ENCODE assay signal across 8 cellular contexts in genomic region chr12:120225852-120226640, GRCh38. TPM values are rescaled to one million over a fixed set of nuclear protein-coding genes. Genes with fewer than 3 reads are reported as not detected.
DNase-seq lines count a peak whose midpoint lies in the region; ATAC-seq, FAIRE-seq and TF ChIP-seq lines count a peak whose summit lies in the region.

No MANE protein-coding gene starts in this region.

- H3K4me3 ChIP-seq in DND-41 (ENCODE audit: low read depth in 1 of 2, low read length in 2 of 2) (no peak overlapping the region), MM.1S (ENCODE audit: low read length) (peak overlapping the region; percentile 57), bronchial epithelial cell (ENCODE audit: low read depth, low read length) (no peak overlapping the region), smooth muscle cell (no peak overlapping the region)

- peaks cover 15% of the 10 kb centered on the region; the same call in 1 of the 2 replicates for H3K36me3 ChIP-seq in DND-41 (ENCODE audit: insufficient read depth, low read length)
- no peaks in the 10 kb centered on the region for H3K36me3 ChIP-seq in MM.1S (replicated peaks; ENCODE audit: insufficient read depth, low read length)
- H3K36me3 ChIP-seq in bronchial epithelial cell (ENCODE audit: control insufficient read depth, insufficient read depth, low read length): peaks cover 30% of the 10 kb centered on the region
- no peaks in the 10 kb centered on the region for H3K36me3 ChIP-seq in smooth muscle cell (ENCODE audit: low read depth)

- H3F3A ChIP-seq in MM.1S (ENCODE audit: insufficient read depth, low read length) (peaks cover 7% of the 10 kb centered on the region; the same call in 1 of the 2 replicates), smooth muscle cell (ENCODE audit: low read depth) (peaks cover 17% of the 10 kb centered on the region)

- no peaks in the 10 kb centered on the region for H3K9me3 Mint-ChIP-seq in natural killer cell treated with Interleukin-12 subunit alpha and Interleukin-12 subunit beta and Interleukin-15 and Interleukin-18, amount 100 ng/mL, for 72 hours

- H3K27ac Mint-ChIP-seq in natural killer cell treated with Interleukin-12 subunit alpha and Interleukin-12 subunit beta and Interleukin-15 and Interleukin-18, amount 100 ng/mL, for 72 hours: peak overlapping the region; percentile 86 to 99

- peak; percentile 8 for TF ChIP-seq CTCF in DND-41 (IDR thresholded peaks at IDR 0.05; ENCODE audit: borderline replicate concordance, extremely low read depth, low read length, poor library complexity, severe bottlenecking)
- TF ChIP-seq CTCF in MM.1S (IDR thresholded peaks at IDR 0.05; ENCODE audit: low read length): peak; percentile 23
- TF ChIP-seq CTCF in bronchial epithelial cell (IDR thresholded peaks at IDR 0.05; ENCODE audit: insufficient read depth, low read length, severe bottlenecking): peak; percentile 20
- no peak for TF ChIP-seq CTCF in smooth muscle cell (IDR thresholded peaks at IDR 0.05; ENCODE audit: borderline replicate concordance, insufficient read depth, poor library complexity, severe bottlenecking)

- peak overlapping the region; percentile 75 for H3K4me3 Mint-ChIP-seq in natural killer cell treated with Interleukin-12 subunit alpha and Interleukin-12 subunit beta and Interleukin-15 and Interleukin-18, amount 100 ng/mL, for 72 hours

- H3K36me3 Mint-ChIP-seq in natural killer cell treated with Interleukin-12 subunit alpha and Interleukin-12 subunit beta and Interleukin-15 and Interleukin-18, amount 100 ng/mL, for 72 hours: peaks cover 5% of the 10 kb centered on the region

- H3K79me2 ChIP-seq in DND-41 (ENCODE audit: insufficient read depth, low read length): no peaks in the 10 kb centered on the region
- peaks cover 5% of the 10 kb centered on the region; the same call in 1 of the 2 replicates for H3K79me2 ChIP-seq in MM.1S (ENCODE audit: low read length)
- H3K79me2 ChIP-seq in smooth muscle cell (ENCODE audit: low read depth): peaks cover 33% of the 10 kb centered on the region

- 92% methylated on average over 13 of the region's 13 CpGs for WGBS in smooth muscle cell (ENCODE audit: low lambda C conversion rate)

- peaks cover 57 to 62% of the 10 kb centered on the region in 2 donors for H3K4me1 Mint-ChIP-seq in natural killer cell treated with Interleukin-12 subunit alpha and Interleukin-12 subunit beta and Interleukin-15 and Interleukin-18, amount 100 ng/mL, for 72 hours (ENCODE audit: low read depth in 2 of 2)

- DNase-seq in DND-41: no peak
- DNase-seq in MM.1S: peak; percentile 53
- DNase-seq in bronchial epithelial cell (ENCODE audit: low read depth): peak; percentile 44
- no peak for DNase-seq in natural killer cell treated with Interleukin-12 subunit alpha and Interleukin-12 subunit beta and Interleukin-15 and Interleukin-18, amount 100 ng/mL, for 72 hours (ENCODE audit: low spot score)
- DNase-seq in 8988T: no peak
- DNase-seq in NCI-H748 treated with DMSO at 0.1 percent for 48 hours (lab: John Stamatoyannopoulos, UW): no peak
- no peak for DNase-seq in smooth muscle cell (lab: John Stamatoyannopoulos, UW; ENCODE audit: unreplicated experiment)
- no peak for DNase-seq in AG08395 (ENCODE audit: low spot score)

- H3K4me1 ChIP-seq in DND-41 (ENCODE audit: insufficient read depth, low read length) (peaks cover 25% of the 10 kb centered on the region), MM.1S (ENCODE audit: low read length) (peaks cover 9% of the 10 kb centered on the region), smooth muscle cell (ENCODE audit: low read depth) (peaks cover 38% of the 10 kb centered on the region)

- no peaks in the 10 kb centered on the region for H3K27me3 Mint-ChIP-seq in natural killer cell treated with Interleukin-12 subunit alpha and Interleukin-12 subunit beta and Interleukin-15 and Interleukin-18, amount 100 ng/mL, for 72 hours

- FAIRE-seq in bronchial epithelial cell (lab: Jason Lieb, UNC): no peak

- H3K27me3 ChIP-seq in DND-41 (ENCODE audit: insufficient read depth, low read length, poor library complexity) (no peaks in the 10 kb centered on the region), MM.1S (replicated peaks; ENCODE audit: insufficient read depth, low read length) (no peaks in the 10 kb centered on the region), bronchial epithelial cell (ENCODE audit: control insufficient read depth, insufficient read depth, low read length) (no peaks in the 10 kb centered on the region), smooth muscle cell (ENCODE audit: low read depth) (no peaks in the 10 kb centered on the region)

- H3K9me2 ChIP-seq in MM.1S (replicated peaks; ENCODE audit: insufficient read depth, low read length): no peaks in the 10 kb centered on the region

- H3K27ac ChIP-seq in DND-41 (ENCODE audit: low read length) (no peak overlapping the region), MM.1S (ENCODE audit: low read length) (peak overlapping the region; percentile 58; the same call in 1 of the 2 replicates), smooth muscle cell (ENCODE audit: low read depth) (no peak overlapping the region)

- ATAC-seq in DND-41 (ENCODE audit: insufficient read depth, low read depth): no peak
- peak; percentile 30 to 45 for ATAC-seq in natural killer cell treated with Interleukin-12 subunit alpha and Interleukin-12 subunit beta and Interleukin-15 and Interleukin-18, amount 100 ng/mL, for 72 hours

- no peak overlapping the region for H2AFZ ChIP-seq in DND-41 (ENCODE audit: low read depth, low read length)
- peak overlapping the region; percentile 50 for H2AFZ ChIP-seq in MM.1S (ENCODE audit: low read length)
- no peak overlapping the region for H2AFZ ChIP-seq in smooth muscle cell (ENCODE audit: low read depth)

- H3K4me2 ChIP-seq in DND-41 (ENCODE audit: insufficient read depth, low read length): no peak overlapping the region
- peak overlapping the region; percentile 86 for H3K4me2 ChIP-seq in MM.1S (ENCODE audit: low read depth, low read length)
- no peak overlapping the region for H3K4me2 ChIP-seq in smooth muscle cell

- peaks cover 2% of the 10 kb centered on the region; the same call in 1 of the 2 replicates for H4K20me1 ChIP-seq in DND-41 (ENCODE audit: insufficient read depth, low read length)
- no peaks in the 10 kb centered on the region for H4K20me1 ChIP-seq in MM.1S (ENCODE audit: insufficient read depth, low read length)
- H4K20me1 ChIP-seq in smooth muscle cell (ENCODE audit: low read depth): peaks cover 69% of the 10 kb centered on the region

- no peak overlapping the region for H3K9ac ChIP-seq in DND-41 (ENCODE audit: low read depth, low read length)
- peak overlapping the region; percentile 60; the same call in 1 of the 2 replicates for H3K9ac ChIP-seq in MM.1S (ENCODE audit: low read length)
- no peak overlapping the region for H3K9ac ChIP-seq in smooth muscle cell (ENCODE audit: low read depth)

- H3K9me3 ChIP-seq in DND-41 (ENCODE audit: insufficient read depth, low read length, severe bottlenecking): no peaks in the 10 kb centered on the region
- H3K9me3 ChIP-seq in MM.1S (replicated peaks; ENCODE audit: insufficient read depth, low read length): no peaks in the 10 kb centered on the region
- H3K9me3 ChIP-seq in smooth muscle cell (replicated peaks; ENCODE audit: low read depth): no peaks in the 10 kb centered on the region

RNA-seq across cellular contexts. Expression of gene RPLP0, which starts 25.1 kb away (rescaled TPM):
- total RNA-seq in bronchial epithelial cell: 5,132 and 7,160 TPM in 2 replicates
- total RNA-seq in natural killer cell treated with Interleukin-12 subunit alpha and Interleukin-12 subunit beta and Interleukin-15 and Interleukin-18, amount 100 ng/mL, for 72 hours: 1,000 to 10,000 TPM; 1,757 to 2,186 TPM
- 2,989 and 3,138 TPM in 2 replicates for total RNA-seq in smooth muscle cell
- polyA plus RNA-seq in smooth muscle cell: 1,054 and 1,106 TPM in 2 replicates

RNA-seq across cellular contexts. Expression of gene GCN1, which starts 31.5 kb away (rescaled TPM):
- 52.4 and 75.8 TPM in 2 replicates for total RNA-seq in bronchial epithelial cell
- 100 to 1,000 TPM; 126 to 311 TPM for total RNA-seq in natural killer cell treated with Interleukin-12 subunit alpha and Interleukin-12 subunit beta and Interleukin-15 and Interleukin-18, amount 100 ng/mL, for 72 hours
- total RNA-seq in smooth muscle cell: 40.4 and 44.3 TPM in 2 replicates
- polyA plus RNA-seq in smooth muscle cell: 31.6 and 35.9 TPM in 2 replicates

RNA-seq across cellular contexts. Expression of gene PXN, which starts 39.5 kb away (rescaled TPM):
- total RNA-seq in bronchial epithelial cell (28.0 and 29.5 TPM in 2 replicates), smooth muscle cell (16.6 and 17.2 TPM in 2 replicates)
- total RNA-seq in natural killer cell treated with Interleukin-12 subunit alpha and Interleukin-12 subunit beta and Interleukin-15 and Interleukin-18, amount 100 ng/mL, for 72 hours: 100 to 1,000 TPM; 133 to 160 TPM
- 27.0 and 61.2 TPM in 2 replicates for polyA plus RNA-seq in smooth muscle cell

Comparison
In these comparisons a context has a peak if more than half of its experiments do, and no peak if none do; other contexts are left out.
1. DNase-seq: peak in MM.1S (single experiment) and bronchial epithelial cell (single experiment); none in DND-41 (single experiment), natural killer cell treated with Interleukin-12 subunit alpha and Interleukin-12 subunit beta and Interleukin-15 and Interleukin-18, amount 100 ng/mL, for 72 hours (single experiment), 8988T (single experiment), NCI-H748 treated with DMSO at 0.1 percent for 48 hours (single experiment), smooth muscle cell (single experiment) and AG08395 (single experiment).